In genomic region chr19:13002389-13002898, GRCh38 we compare ENCODE assay signal across 16 cellular contexts. TPM values are rescaled to one million over a fixed set of nuclear protein-coding genes. Genes with fewer than 3 reads are reported as not detected.
A peak's percentile ranks its signal among the peaks of the same experiment; 100 is the strongest.
DNase-seq lines count a peak whose midpoint lies in the region; ATAC-seq, FAIRE-seq and TF ChIP-seq lines count a peak whose summit lies in the region.
"Had no signal": no experiment of that assay in that cellular context is flagged by ENCODE, and none has a peak within 500 bp of the region (broad histone marks: within the 10 kb centered on the region; RNA-seq: fewer than 3 reads in every experiment).

No MANE protein-coding gene starts in this region.

- H3K23ac ChIP-seq in neuronal stem cell (ENCODE audit: low read depth, low read length, poor library complexity), result no peak overlapping the region

- no peaks in the 10 kb centered on the region; the same call in 1 of the 2 replicates for H4K20me1 ChIP-seq in PC-9 (ENCODE audit: insufficient read depth)

- H2AK5ac ChIP-seq in neuronal stem cell (ENCODE audit: low read depth, low read length), result peak overlapping the region; percentile 70

- H3K9ac ChIP-seq in SK-N-MC (ENCODE audit: insufficient read length) (no peak overlapping the region), neuronal stem cell (ENCODE audit: low read depth, low read length, poor library complexity) (no peak overlapping the region)

- H2BK120ac ChIP-seq in neuronal stem cell (ENCODE audit: low read depth, low read length), result no peak overlapping the region

- 0 out of 2 replicates have a peak overlapping the region, but pooled peaks have one; percentile 36 for H3K27ac ChIP-seq in SK-N-MC
- no peak overlapping the region for H3K27ac ChIP-seq in neuronal stem cell (replicated peaks; ENCODE audit: low read length)
- H3K27ac ChIP-seq in upper lobe of left lung, result peak overlapping the region; percentile 85 to 94 (median 92)
- H3K27ac ChIP-seq in PC-9, result no peak overlapping the region
- H3K27ac ChIP-seq: cardiac muscle cell, foreskin keratinocyte had no signal

- POLR2A ChIA-PET in PC-9 (lab: Charles Lee; ENCODE audit: unreplicated experiment), result no interaction called here

- no peaks in the 10 kb centered on the region for H3K9me3 ChIP-seq in SK-N-MC (ENCODE audit: low read depth, low read length)
- H3K9me3 ChIP-seq in neuronal stem cell (replicated peaks in 1 of 2; ENCODE audit: control insufficient read depth in 2 of 2, insufficient read depth in 1 of 2, low read depth in 1 of 2, low read length in 2 of 2), result peaks cover 0 to 4% of the 10 kb centered on the region in 2 donors
- no peaks in the 10 kb centered on the region for H3K9me3 ChIP-seq in upper lobe of left lung
- H3K9me3 ChIP-seq in PC-9 (ENCODE audit: insufficient read depth, low read depth), result no peaks in the 10 kb centered on the region
- H3K9me3 ChIP-seq: mucosa of descending colon had no signal

- no peak for TF ChIP-seq POLR2A in upper lobe of left lung (IDR thresholded peaks at IDR 0.05)

- H3K27me3 ChIP-seq in neuronal stem cell (ENCODE audit: control insufficient read depth in 3 of 3, insufficient read depth in 3 of 3, low read depth in 1 of 3, low read length in 3 of 3) (peaks cover 5 to 98% (median 72%) of the 10 kb centered on the region in 3 experiments), upper lobe of left lung (no peaks in the 10 kb centered on the region), PC-9 (ENCODE audit: insufficient read depth, low read depth) (no peaks in the 10 kb centered on the region)

- TF ChIP-seq CTCF in upper lobe of left lung (IDR thresholded peaks at IDR 0.05) (peak in 1 of 6 experiments; percentile 22), PC-9 (conservative IDR thresholded peaks at IDR 0.05) (no peak)

- H3K9me2 ChIP-seq in PC-9 (ENCODE audit: insufficient read depth), result no peaks in the 10 kb centered on the region

- no peaks in the 10 kb centered on the region for H3K79me2 ChIP-seq in PC-9 (ENCODE audit: low read depth)

- no peak overlapping the region for H3K4ac ChIP-seq in neuronal stem cell (ENCODE audit: low read length)

- H3K4me2 ChIP-seq in neuronal stem cell (ENCODE audit: insufficient read depth, low read length, poor library complexity, severe bottlenecking) (peak overlapping the region; percentile 11), PC-9 (no peak overlapping the region)

- no peak overlapping the region for H4K8ac ChIP-seq in neuronal stem cell (ENCODE audit: low read depth, low read length)

- peaks cover 6% of the 10 kb centered on the region; the same call in 1 of the 2 replicates for H3F3A ChIP-seq in PC-9 (ENCODE audit: insufficient read depth, low read depth)

- no peak for DNase-seq in SK-N-MC (ENCODE audit: low read depth, low spot score)
- DNase-seq in frontal cortex (ENCODE audit: low spot score in 2 of 2), result peak; percentile 77 to 89
- no peak for DNase-seq in neuronal stem cell (ENCODE audit: low spot score)
- peak; percentile 59 to 87 for DNase-seq in upper lobe of left lung
- no peak for DNase-seq in HCEC 1CT
- DNase-seq in NAMALWA (ENCODE audit: low spot score), result no peak
- no peak for DNase-seq in PC-9
- DNase-seq: activated CD8-positive, alpha-beta memory T cell treated with anti-CD3 and anti-CD28 coated beads, Interleukin-2, amount 10 ng/mL, durations not matched to agents 7 days and 5 days; EL; foreskin keratinocyte; NCI-H748 treated with DMSO at 0.1 percent for 48 hours; stimulated activated CD4-positive, alpha-beta T cell treated with anti-CD3 and anti-CD28 coated beads, Interleukin-1b, Interleukin-23, amount 100 ng/mL, for 48 hours; T-cell had no signal

- H2AFZ ChIP-seq in neuronal stem cell (ENCODE audit: low read length) (no peak overlapping the region), PC-9 (no peak overlapping the region)

- BruUV-seq in PC-9 (replicated peaks; lab: Mats Ljungman, UMichigan), result no TSS peak

- intact Hi-C loops in PC-9 (cut with micrococcal nuclease; ENCODE audit: unreplicated experiment), result no loop called here

- H2BK5ac ChIP-seq in neuronal stem cell (ENCODE audit: low read length), result no peak overlapping the region

- H3K79me1 ChIP-seq in neuronal stem cell (ENCODE audit: low read depth, low read length), result peaks cover 3% of the 10 kb centered on the region

- H3K4me1 ChIP-seq in neuronal stem cell (ENCODE audit: control insufficient read depth in 2 of 2, insufficient read depth in 1 of 2, low read depth in 1 of 2, low read length in 2 of 2) (no peaks in the 10 kb centered on the region), upper lobe of left lung (peaks cover 34 to 94% (median 81%) of the 10 kb centered on the region in 4 donors), PC-9 (replicated peaks; ENCODE audit: insufficient read depth) (no peaks in the 10 kb centered on the region)

- no CpG with 5 or more reads among the region's 22 CpGs for WGBS in neuronal stem cell (ENCODE audit: extremely low coverage in 2 of 2, insufficient read length in 2 of 2, insufficient replicate concordance in 1 of 2), 2 donors
- 24 to 66% methylated on average over 3 to 18 of the region's 22 CpGs for WGBS in upper lobe of left lung, 2 donors

- no peak for FAIRE-seq in frontal cortex (lab: Jason Lieb, UNC)

- peak overlapping the region; percentile 22 for H2BK12ac ChIP-seq in neuronal stem cell (ENCODE audit: low read length)

- no peak for TF ChIP-seq EP300 in upper lobe of left lung (IDR thresholded peaks at IDR 0.05)

- H3K36me3 ChIP-seq in SK-N-MC (ENCODE audit: insufficient read depth, low read length), result peaks cover 4% of the 10 kb centered on the region; the same call in 1 of the 2 replicates
- H3K36me3 ChIP-seq in neuronal stem cell (replicated peaks in 1 of 2; ENCODE audit: control insufficient read depth in 2 of 2, insufficient read depth in 2 of 2, low read length in 2 of 2), result no peaks in the 10 kb centered on the region
- H3K36me3 ChIP-seq in upper lobe of left lung, result peaks cover 0 to 2% (median 0%) of the 10 kb centered on the region in 4 donors
- H3K36me3 ChIP-seq in PC-9 (ENCODE audit: low read depth), result no peaks in the 10 kb centered on the region
- H3K36me3 ChIP-seq: cardiac muscle cell had no signal

- CTCF ChIA-PET in PC-9 (lab: Charles Lee), result no interaction called here

- no peak overlapping the region for H3K14ac ChIP-seq in neuronal stem cell (ENCODE audit: low read length)

- H3K4me3 ChIP-seq in SK-N-MC (no peak overlapping the region), neuronal stem cell (ENCODE audit: low read length in 2 of 2) (no peak overlapping the region), upper lobe of left lung (peak overlapping the region in 3 of 4 donors; percentile 5 to 42 (median 28)), PC-9 (no peak overlapping the region)
- H3K4me3 ChIP-seq: cardiac muscle cell, mucosa of descending colon had no signal

- H2BK15ac ChIP-seq in neuronal stem cell (ENCODE audit: low read length), result no peak overlapping the region

- peak; percentile 11 to 32 for ATAC-seq in upper lobe of left lung (ENCODE audit: low FRiP score in 2 of 2)
- ATAC-seq: activated CD8-positive, alpha-beta memory T cell treated with anti-CD3 and anti-CD28 coated beads, Interleukin-2, amount 10 ng/mL, durations not matched to agents 7 days and 5 days; foreskin keratinocyte; T-cell had no signal

- H3K18ac ChIP-seq in neuronal stem cell (ENCODE audit: low read length), result peak overlapping the region; percentile 38

- H4K91ac ChIP-seq in neuronal stem cell (ENCODE audit: low read depth, low read length, poor library complexity), result no peak overlapping the region

RNA-seq across cellular contexts. Expression of gene NFIX, which starts 7.2 kb away (rescaled TPM):
- total RNA-seq in frontal cortex, result 41.6 TPM
- polyA plus RNA-seq in neuronal stem cell (2013, experiment 1 of 2), result 0.07 TPM
- 0.07 TPM for polyA plus RNA-seq in neuronal stem cell (2013, experiment 2 of 2)
- total RNA-seq in upper lobe of left lung, result 100 to 1,000 TPM in 3 of 6 donors, 10 to 100 TPM in 3; 64.0 to 188 (median 107) TPM
- 19.7 and 24.2 TPM in 2 replicates for total RNA-seq in PC-9 (2021)
- total RNA-seq: cardiac muscle cell had no signal
- polyA plus RNA-seq: cardiac muscle cell had no signal

RNA-seq across cellular contexts. Expression of gene DAND5, which starts 33.1 kb away (rescaled TPM):
- total RNA-seq in frontal cortex (under 0.01 TPM), upper lobe of left lung (not detected), PC-9 (2021) (0.20 and 0.28 TPM in 2 replicates)
- polyA plus RNA-seq in neuronal stem cell (2013, experiment 1 of 2), result 0.03 TPM
- 0.03 TPM for polyA plus RNA-seq in neuronal stem cell (2013, experiment 2 of 2)
- total RNA-seq: cardiac muscle cell, LHCN-M2, T-cell had no signal

RNA-seq across cellular contexts. Expression of gene GADD45GIP1, which starts 45.4 kb away (rescaled TPM):
- total RNA-seq in frontal cortex, result 21.6 TPM
- 34.0 TPM for polyA plus RNA-seq in neuronal stem cell (2013, experiment 1 of 2)
- polyA plus RNA-seq in neuronal stem cell (2013, experiment 2 of 2), result 31.8 TPM
- 10 to 100 TPM; 15.3 to 43.8 (median 26.6) TPM for total RNA-seq in upper lobe of left lung
- 29.1 and 32.5 TPM in 2 replicates for total RNA-seq in PC-9 (2021)

RNA-seq across cellular contexts. Expression of gene RAD23A, which starts 56.8 kb away (rescaled TPM):
- total RNA-seq in frontal cortex, result 18.3 TPM
- 115 TPM for polyA plus RNA-seq in neuronal stem cell (2013, experiment 1 of 2)
- 115 TPM for polyA plus RNA-seq in neuronal stem cell (2013, experiment 2 of 2)
- 100 to 1,000 TPM in 3 of 6 donors, 10 to 100 TPM in 3; 69.1 to 115 (median 98.8) TPM for total RNA-seq in upper lobe of left lung
- 186 and 187 TPM in 2 replicates for total RNA-seq in PC-9 (2021)

Comparison
In these comparisons a context has a peak if more than half of its experiments do, and no peak if none do; other contexts are left out.
1. DNase-seq: peak in frontal cortex (2 of 2) and upper lobe of left lung (2 of 2); none in SK-N-MC (single experiment), neuronal stem cell (single experiment), HCEC 1CT (single experiment), NAMALWA (single experiment) and PC-9 (0 of 2).
2. H3K27ac ChIP-seq: peak in SK-N-MC (single experiment) and upper lobe of left lung (4 of 4); none in neuronal stem cell (single experiment) and PC-9 (single experiment).
3. H3K4me3 ChIP-seq: peak in upper lobe of left lung (3 of 4); none in SK-N-MC (single experiment), neuronal stem cell (0 of 2) and PC-9 (single experiment).